Comparison of ENCODE assay signal across 9 cellular contexts in the genomic region with DNA sequence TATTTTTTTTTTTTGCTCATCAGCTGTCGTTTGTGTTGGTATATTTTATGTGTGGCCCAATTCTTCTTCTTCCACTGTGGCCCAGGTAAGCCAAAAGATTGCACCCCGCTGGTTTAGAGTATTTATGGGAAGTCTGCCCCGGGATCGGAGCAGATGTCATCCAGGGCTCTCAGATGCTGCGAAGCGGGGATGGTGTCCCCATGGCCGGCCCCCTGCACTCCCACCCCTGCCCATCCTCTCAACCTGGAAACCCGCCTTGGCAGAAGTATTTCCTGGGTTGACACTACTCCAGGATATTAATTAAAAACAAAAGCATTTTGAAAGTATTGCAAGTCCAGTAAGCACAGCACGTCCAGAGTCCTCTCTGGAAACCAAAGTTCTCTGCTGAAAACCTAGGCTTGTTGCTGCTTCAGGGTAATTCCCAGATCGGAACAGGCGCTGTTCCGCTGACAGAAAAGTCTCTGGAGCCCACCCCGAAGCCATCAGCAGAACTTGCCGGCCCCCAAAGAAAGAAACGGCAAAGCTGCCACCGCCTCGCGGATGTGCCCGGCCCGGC. TPM values are rescaled to one million over a fixed set of nuclear protein-coding genes. Genes with fewer than 3 reads are reported as not detected.
DNase-seq lines count a peak whose midpoint lies in the region; ATAC-seq and TF ChIP-seq lines count a peak whose summit lies in the region.
"Had no signal": no experiment of that assay in that cellular context is flagged by ENCODE, and none has a peak within 500 bp of the region (broad histone marks: within the 10 kb centered on the region; RNA-seq: fewer than 3 reads in every experiment).

No MANE protein-coding gene starts in this region.

- no peak for DNase-seq in natural killer cell
- no peak for DNase-seq in natural killer cell treated with Interleukin-12 subunit alpha and Interleukin-12 subunit beta and Interleukin-15 and Interleukin-18, amount 100 ng/mL, for 72 hours (ENCODE audit: low spot score)
- DNase-seq in dorsolateral prefrontal cortex: no peak
- DNase-seq in naive thymus-derived CD8-positive, alpha-beta T cell: no peak
- no peak for DNase-seq in putamen (ENCODE audit: low spot score)

- POLR2A ChIA-PET in naive thymus-derived CD8-positive, alpha-beta T cell (lab: Charles Lee): no interaction called here

- intact Hi-C loops in natural killer cell (cut with micrococcal nuclease) (no loop called here), dorsolateral prefrontal cortex (cut with DNase I) (no loop called here)

- ATAC-seq in natural killer cell (no peak), GM18519 (IDR thresholded peaks at IDR 0.05; ENCODE audit: low FRiP score, unreplicated experiment) (no peak), GM18505 (IDR thresholded peaks at IDR 0.05; ENCODE audit: unreplicated experiment) (no peak), HG03196 (IDR thresholded peaks at IDR 0.05; ENCODE audit: unreplicated experiment) (no peak)
- ATAC-seq in natural killer cell treated with Interleukin-12 subunit alpha and Interleukin-12 subunit beta and Interleukin-15 and Interleukin-18, amount 100 ng/mL, for 72 hours: no peak
- no peak for ATAC-seq in naive thymus-derived CD8-positive, alpha-beta T cell
- ATAC-seq: HCT116 had no signal

- H3K27ac ChIP-seq in dorsolateral prefrontal cortex: no peak overlapping the region

- TF ChIP-seq CTCF in natural killer cell (IDR thresholded peaks at IDR 0.05) (no peak), dorsolateral prefrontal cortex (IDR thresholded peaks at IDR 0.05 in 54 of 56, conservative IDR thresholded peaks at IDR 0.05 in 2 of 56; ENCODE audit: low read depth in 1 of 56, partially characterized antibody in 56 of 56) (no peak)

- no peak overlapping the region for H3K27ac Mint-ChIP-seq in natural killer cell
- H3K27ac Mint-ChIP-seq in natural killer cell treated with Interleukin-12 subunit alpha and Interleukin-12 subunit beta and Interleukin-15 and Interleukin-18, amount 100 ng/mL, for 72 hours: no peak overlapping the region
- no peak overlapping the region for H3K27ac Mint-ChIP-seq in naive thymus-derived CD8-positive, alpha-beta T cell

- H3K9me3 Mint-ChIP-seq in natural killer cell: no peaks in the 10 kb centered on the region
- no peaks in the 10 kb centered on the region for H3K9me3 Mint-ChIP-seq in natural killer cell treated with Interleukin-12 subunit alpha and Interleukin-12 subunit beta and Interleukin-15 and Interleukin-18, amount 100 ng/mL, for 72 hours
- no peaks in the 10 kb centered on the region for H3K9me3 Mint-ChIP-seq in naive thymus-derived CD8-positive, alpha-beta T cell

- no peak for TF ChIP-seq POLR2A in GM18505 (IDR thresholded peaks at IDR 0.05; ENCODE audit: borderline replicate concordance, extremely low read depth, insufficient read depth, insufficient read length)

- peak overlapping the region; percentile 29 to 75 (median 57) for H3K4me3 ChIP-seq in dorsolateral prefrontal cortex

- H3K4me1 Mint-ChIP-seq in natural killer cell: peaks cover 0 to 11% of the 10 kb centered on the region in 2 donors
- H3K4me1 Mint-ChIP-seq in natural killer cell treated with Interleukin-12 subunit alpha and Interleukin-12 subunit beta and Interleukin-15 and Interleukin-18, amount 100 ng/mL, for 72 hours (ENCODE audit: low read depth in 2 of 2): peaks cover 0 to 5% of the 10 kb centered on the region in 2 donors
- H3K4me1 Mint-ChIP-seq in naive thymus-derived CD8-positive, alpha-beta T cell: peaks cover 0 to 12% (median 9%) of the 10 kb centered on the region in 4 donors

- peaks cover 0 to 17% (median 0%) of the 10 kb centered on the region in 45 donors for H3K27me3 ChIP-seq in dorsolateral prefrontal cortex

- peaks cover 47 to 49% of the 10 kb centered on the region in 2 donors for H3K27me3 Mint-ChIP-seq in natural killer cell (ENCODE audit: low read depth in 2 of 2)
- peaks cover 40 to 67% of the 10 kb centered on the region in 2 donors for H3K27me3 Mint-ChIP-seq in natural killer cell treated with Interleukin-12 subunit alpha and Interleukin-12 subunit beta and Interleukin-15 and Interleukin-18, amount 100 ng/mL, for 72 hours
- H3K27me3 Mint-ChIP-seq in naive thymus-derived CD8-positive, alpha-beta T cell: peaks cover 41 to 74% (median 60%) of the 10 kb centered on the region in 5 donors

- no peaks in the 10 kb centered on the region for H3K36me3 Mint-ChIP-seq in natural killer cell
- H3K36me3 Mint-ChIP-seq in natural killer cell treated with Interleukin-12 subunit alpha and Interleukin-12 subunit beta and Interleukin-15 and Interleukin-18, amount 100 ng/mL, for 72 hours: no peaks in the 10 kb centered on the region
- H3K36me3 Mint-ChIP-seq in naive thymus-derived CD8-positive, alpha-beta T cell: peaks cover 0 to 3% (median 0%) of the 10 kb centered on the region in 3 donors

- H3K4me3 Mint-ChIP-seq in natural killer cell: peak overlapping the region; percentile 62
- no peak overlapping the region for H3K4me3 Mint-ChIP-seq in natural killer cell treated with Interleukin-12 subunit alpha and Interleukin-12 subunit beta and Interleukin-15 and Interleukin-18, amount 100 ng/mL, for 72 hours
- peak overlapping the region in 9 of 10 donors; percentile 23 to 76 (median 63) for H3K4me3 Mint-ChIP-seq in naive thymus-derived CD8-positive, alpha-beta T cell

RNA-seq across cellular contexts. Expression of a gene that starts 0.8 kb away (rescaled TPM):
- not detected for total RNA-seq in natural killer cell
- total RNA-seq in natural killer cell treated with Interleukin-12 subunit alpha and Interleukin-12 subunit beta and Interleukin-15 and Interleukin-18, amount 100 ng/mL, for 72 hours: under 1 TPM in 1 of 2 donors, not detected in 1; 0.40 TPM
- 10 to 100 TPM in 4 of 120 experiments, 1 to 10 TPM in 116; 2.1 to 11.6 (median 4.9) TPM for total RNA-seq in dorsolateral prefrontal cortex
- under 1 TPM in 1 of 2 experiments, not detected in 1; 0.96 TPM for total RNA-seq in naive thymus-derived CD8-positive, alpha-beta T cell
- not detected for polyA plus RNA-seq in naive thymus-derived CD8-positive, alpha-beta T cell
